In genomic region chr1:205232122-205232820, GRCh38 we compare ENCODE assay signal across 25 cellular contexts. TPM values are rescaled to one million over a fixed set of nuclear protein-coding genes. Genes with fewer than 3 reads are reported as not detected.
DNase-seq lines count a peak whose midpoint lies in the region.
"Had no signal": no experiment of that assay in that cellular context is flagged by ENCODE, and none has a peak within 500 bp of the region (broad histone marks: within the 10 kb centered on the region; RNA-seq: fewer than 3 reads in every experiment).

No MANE protein-coding gene starts in this region.

- H3K9me3 Mint-ChIP-seq in activated T-cell treated with anti-CD3 and anti-CD28 coated beads, Interleukin-2, amount 50 U/mL, for 24 hours = no peaks in the 10 kb centered on the region
- no peaks in the 10 kb centered on the region for H3K9me3 Mint-ChIP-seq in activated T-helper 1 cell treated with anti-CD3 and anti-CD28 coated beads, Interleukin-12 subunit alpha, Interleukin-12 subunit beta, Interleukin-2, Interleukin-4 antibody, amounts not matched to agents 30 ng/mL and 10 ng/mL and 1 ng/mL, durations not matched to agents 14 hours and 24 hours and 36 hours
- H3K9me3 Mint-ChIP-seq: naive thymus-derived CD4-positive, alpha-beta T cell; T-cell had no signal

- H3K4me1 ChIP-seq in skeletal muscle tissue (ENCODE audit: control insufficient read depth in 3 of 3, insufficient read depth in 3 of 3, low read length in 3 of 3) = peaks cover 59 to 69% (median 60%) of the 10 kb centered on the region in 3 donors

- peaks cover under 1% of the 10 kb centered on the region for H3K27me3 Mint-ChIP-seq in activated T-cell treated with anti-CD3 and anti-CD28 coated beads, Interleukin-2, amount 50 U/mL, for 24 hours
- peaks cover 2% of the 10 kb centered on the region for H3K27me3 Mint-ChIP-seq in activated T-helper 1 cell treated with anti-CD3 and anti-CD28 coated beads, Interleukin-12 subunit alpha, Interleukin-12 subunit beta, Interleukin-2, Interleukin-4 antibody, amounts not matched to agents 30 ng/mL and 10 ng/mL and 1 ng/mL, durations not matched to agents 14 hours and 24 hours and 36 hours (ENCODE audit: insufficient read depth)

- H3K27ac Mint-ChIP-seq in activated T-cell treated with anti-CD3 and anti-CD28 coated beads, Interleukin-2, amount 50 U/mL, for 24 hours = peak overlapping the region; percentile 50
- H3K27ac Mint-ChIP-seq in activated T-helper 1 cell treated with anti-CD3 and anti-CD28 coated beads, Interleukin-12 subunit alpha, Interleukin-12 subunit beta, Interleukin-2, Interleukin-4 antibody, amounts not matched to agents 30 ng/mL and 10 ng/mL and 1 ng/mL, durations not matched to agents 14 hours and 24 hours and 36 hours = peak overlapping the region; percentile 55
- H3K27ac Mint-ChIP-seq: T-cell had no signal

- peak overlapping the region in 2 of 3 donors; percentile 33 for H3K9ac ChIP-seq in skeletal muscle tissue (ENCODE audit: low read depth in 1 of 3, low read length in 3 of 3)

- H3K36me3 ChIP-seq in skeletal muscle tissue (ENCODE audit: control insufficient read depth in 3 of 3, insufficient read depth in 3 of 3, low read length in 3 of 3) = peaks cover 0 to 3% (median 0%) of the 10 kb centered on the region in 3 donors
- H3K36me3 ChIP-seq: adrenal gland, brain microvascular endothelial cell, MG63, ovary, suprapubic skin had no signal

- no peak for DNase-seq in activated T-cell treated with anti-CD3 and anti-CD28 coated beads, Interleukin-2, amount 50 U/mL, for 24 hours
- DNase-seq in activated T-cell treated with anti-CD3 and anti-CD28 coated beads for 4 hours (no peak), OCI-M1 (lab: John Stamatoyannopoulos, UW) (no peak), nucleus accumbens (lab: John Stamatoyannopoulos, UW) (no peak)
- DNase-seq in activated T-helper 1 cell treated with anti-CD3 and anti-CD28 coated beads, Interleukin-12 subunit alpha, Interleukin-12 subunit beta, Interleukin-2, Interleukin-4 antibody, amounts not matched to agents 30 ng/mL and 10 ng/mL and 1 ng/mL, durations not matched to agents 14 hours and 24 hours and 36 hours (ENCODE audit: low spot score) = no peak
- no peak for DNase-seq in activated effector memory CD4-positive, alpha-beta T cell treated with anti-CD3 and anti-CD28 coated beads, Interleukin-2, amount 50 U/mL, for 16 hours
- DNase-seq: activated effector memory CD4-positive, alpha-beta T cell treated with Interleukin-2 at 50 U/mL for 16 hours; brain microvascular endothelial cell; DMS53; effector memory CD4-positive, alpha-beta T cell; MG63; midbrain; naive thymus-derived CD4-positive, alpha-beta T cell; NCI-H2081; NCI-H446; NCI-H774; ovary; stimulated activated CD4-positive, alpha-beta T cell treated with anti-CD3 and anti-CD28 coated beads, Interleukin-2, amount 100 ng/mL, for 24 hours; T-cell had no signal

- H3K36me3 Mint-ChIP-seq in activated T-cell treated with anti-CD3 and anti-CD28 coated beads, Interleukin-2, amount 50 U/mL, for 24 hours (ENCODE audit: low read depth) = peaks cover 7% of the 10 kb centered on the region
- peaks cover 12% of the 10 kb centered on the region for H3K36me3 Mint-ChIP-seq in activated T-helper 1 cell treated with anti-CD3 and anti-CD28 coated beads, Interleukin-12 subunit alpha, Interleukin-12 subunit beta, Interleukin-2, Interleukin-4 antibody, amounts not matched to agents 30 ng/mL and 10 ng/mL and 1 ng/mL, durations not matched to agents 14 hours and 24 hours and 36 hours (ENCODE audit: low read depth)
- H3K36me3 Mint-ChIP-seq: naive thymus-derived CD4-positive, alpha-beta T cell; T-cell had no signal

- H3K27me3 ChIP-seq in skeletal muscle tissue (ENCODE audit: control insufficient read depth in 3 of 3, insufficient read depth in 3 of 3, low read length in 3 of 3) = no peaks in the 10 kb centered on the region
- H3K27me3 ChIP-seq: adrenal gland, brain microvascular endothelial cell, MG63, ovary, suprapubic skin had no signal

- intact Hi-C loops in activated T-helper 1 cell treated with anti-CD3 and anti-CD28 coated beads, Interleukin-12 subunit alpha, Interleukin-12 subunit beta, Interleukin-2, Interleukin-4 antibody, amounts not matched to agents 30 ng/mL and 10 ng/mL and 1 ng/mL, durations not matched to agents 14 hours and 24 hours and 36 hours (cut with micrococcal nuclease) = loop anchor here (2.0 kb wide), 1 partner anchor 15 kb away; no protein-coding TSS in a partner anchor

- H3K9me3 ChIP-seq in skeletal muscle tissue (ENCODE audit: control insufficient read depth in 3 of 3, low read length in 3 of 3) = no peaks in the 10 kb centered on the region
- H3K9me3 ChIP-seq: adrenal gland, MG63, ovary, suprapubic skin had no signal

- H3K27ac ChIP-seq in cingulate gyrus (ENCODE audit: low read depth, low read length) (peak overlapping the region; percentile 73), skeletal muscle tissue (ENCODE audit: low read depth, low read length) (peak overlapping the region; percentile 1)
- H3K27ac ChIP-seq: adrenal gland, brain microvascular endothelial cell, ovary, RWPE1, suprapubic skin had no signal

- peak overlapping the region; percentile 23 to 69 (median 64) for H3K4me3 ChIP-seq in skeletal muscle tissue (ENCODE audit: low read length in 3 of 3)
- H3K4me3 ChIP-seq: adrenal gland, K562, MG63, ovary, suprapubic skin had no signal

- peak overlapping the region; percentile 36 for H3K4me3 Mint-ChIP-seq in activated T-cell treated with anti-CD3 and anti-CD28 coated beads, Interleukin-2, amount 50 U/mL, for 24 hours
- peak overlapping the region; percentile 74 for H3K4me3 Mint-ChIP-seq in activated T-helper 1 cell treated with anti-CD3 and anti-CD28 coated beads, Interleukin-12 subunit alpha, Interleukin-12 subunit beta, Interleukin-2, Interleukin-4 antibody, amounts not matched to agents 30 ng/mL and 10 ng/mL and 1 ng/mL, durations not matched to agents 14 hours and 24 hours and 36 hours
- H3K4me3 Mint-ChIP-seq: T-cell had no signal

- H3K4me1 Mint-ChIP-seq in activated T-cell treated with anti-CD3 and anti-CD28 coated beads, Interleukin-2, amount 50 U/mL, for 24 hours (ENCODE audit: low read depth) = peaks cover 67% of the 10 kb centered on the region
- H3K4me1 Mint-ChIP-seq in activated T-helper 1 cell treated with anti-CD3 and anti-CD28 coated beads, Interleukin-12 subunit alpha, Interleukin-12 subunit beta, Interleukin-2, Interleukin-4 antibody, amounts not matched to agents 30 ng/mL and 10 ng/mL and 1 ng/mL, durations not matched to agents 14 hours and 24 hours and 36 hours (ENCODE audit: low read depth) = peaks cover 79% of the 10 kb centered on the region

RNA-seq across cellular contexts. Expression of gene TMCC2, which starts 4.5 kb away (rescaled TPM):
- 25.0 and 25.2 TPM in 2 replicates for total RNA-seq in activated T-helper 1 cell treated with anti-CD3 and anti-CD28 coated beads, Interleukin-12 subunit alpha, Interleukin-12 subunit beta, Interleukin-2, Interleukin-4 antibody, amounts not matched to agents 30 ng/mL and 10 ng/mL and 1 ng/mL, durations not matched to agents 14 hours and 24 hours and 36 hours
- total RNA-seq in skeletal muscle tissue = 15.1 TPM

RNA-seq across cellular contexts. Expression of gene DSTYK, which starts 20.8 kb away (rescaled TPM):
- 34.2 and 35.9 TPM in 2 replicates for total RNA-seq in activated T-helper 1 cell treated with anti-CD3 and anti-CD28 coated beads, Interleukin-12 subunit alpha, Interleukin-12 subunit beta, Interleukin-2, Interleukin-4 antibody, amounts not matched to agents 30 ng/mL and 10 ng/mL and 1 ng/mL, durations not matched to agents 14 hours and 24 hours and 36 hours
- total RNA-seq in skeletal muscle tissue = 10.4 TPM
